ENCODE assay signal across 8 cellular contexts in genomic region chr12:6159166-6160011, GRCh38. TPM values are rescaled to one million over a fixed set of nuclear protein-coding genes. Genes with fewer than 3 reads are reported as not detected.
DNase-seq lines count a peak whose midpoint lies in the region; ATAC-seq and TF ChIP-seq lines count a peak whose summit lies in the region.
"Not testable (repeated sequence)": the region's sequence is repeated elsewhere in the genome, so short reads cannot be mapped to it uniquely, and the experiment has no call there.
"Had no signal": no experiment of that assay in that cellular context is flagged by ENCODE, and none has a peak within 500 bp of the region (broad histone marks: within the 10 kb centered on the region; RNA-seq: fewer than 3 reads in every experiment).

No MANE protein-coding gene starts in this region.

- not testable (repeated sequence) for H4K8ac ChIP-seq in H9 (replicated peaks; ENCODE audit: insufficient read length, low read depth, low read length); mesenchymal stem cell (ENCODE audit: low read length)

- not testable (repeated sequence) for H3K23me2 ChIP-seq in H9 (ENCODE audit: insufficient read length, low read depth, low read length, poor library complexity, severe bottlenecking)

- not testable (repeated sequence) for H3K36me3 Mint-ChIP-seq in H9 (ENCODE audit: insufficient read depth in 1 of 3, low read depth in 3 of 3); dendritic cell treated with granulocyte-macrophage colony-stimulating factor and Interleukin-4, amounts not matched to agents 40 ng/mL and 50 ng/mL, for 4 days (ENCODE audit: low read depth); neural progenitor cell

- not testable (repeated sequence) for H3K14ac ChIP-seq in H9 (ENCODE audit: insufficient read depth, low read length); mesenchymal stem cell (ENCODE audit: low read length in 2 of 2)

- H3F3A ChIP-seq in Loucy (ENCODE audit: low read depth); neural progenitor cell (ENCODE audit: low read depth): not testable (repeated sequence)

- no CpG with 5 or more reads among the region's 50 CpGs for WGBS in H9 (ENCODE audit: extremely low coverage, insufficient read length, low lambda C conversion rate)
- WGBS in mesenchymal stem cell, result 96% methylated on average over 48 of the region's 50 CpGs

- peaks cover 8 to 12% of the 10 kb centered on the region in 2 experiments; a peak in 3 of 4 replicates for H3K4me1 Mint-ChIP-seq in H9
- peaks cover 53% of the 10 kb centered on the region for H3K4me1 Mint-ChIP-seq in dendritic cell treated with granulocyte-macrophage colony-stimulating factor and Interleukin-4, amounts not matched to agents 40 ng/mL and 50 ng/mL, for 4 days (ENCODE audit: low read depth)
- peaks cover 18% of the 10 kb centered on the region for H3K4me1 Mint-ChIP-seq in neural progenitor cell
- peaks cover 25% of the 10 kb centered on the region for H3K4me1 Mint-ChIP-seq in stimulated activated naive CD8-positive, alpha-beta T cell treated with anti-CD3 and anti-CD28 coated beads, Interleukin-15, amount 100 ng/mL, for 72 hours

- H3K36me3 ChIP-seq in Loucy (ENCODE audit: insufficient read depth, low read length); mesenchymal stem cell (ENCODE audit: control insufficient read depth in 1 of 2, insufficient read depth in 2 of 2, low read depth in 1 of 2, low read length in 2 of 2); neural progenitor cell: not testable (repeated sequence)

- H3K79me2 ChIP-seq in H9 (ENCODE audit: insufficient read depth, low read length); Loucy (ENCODE audit: insufficient read depth, low read length); neural progenitor cell (ENCODE audit: low read depth): not testable (repeated sequence)

- H3K27me3 ChIP-seq in H9 (ENCODE audit: insufficient read depth, low read length); Loucy (ENCODE audit: insufficient read depth, low read length, poor library complexity, severe bottlenecking); mesenchymal stem cell (ENCODE audit: control insufficient read depth in 1 of 2, insufficient read depth in 1 of 2, low read length in 2 of 2); neural progenitor cell: not testable (repeated sequence)

- not testable (repeated sequence) for H3K56ac ChIP-seq in H9 (ENCODE audit: insufficient read length, low read depth, low read length)

- H3K23ac ChIP-seq in H9 (ENCODE audit: insufficient read length, low read depth, low read length); mesenchymal stem cell (ENCODE audit: low read length in 2 of 2): not testable (repeated sequence)

- not testable (repeated sequence) for H3K4me3 Mint-ChIP-seq in H9; dendritic cell treated with granulocyte-macrophage colony-stimulating factor and Interleukin-4, amounts not matched to agents 40 ng/mL and 50 ng/mL, for 4 days; neural progenitor cell; stimulated activated naive CD8-positive, alpha-beta T cell treated with anti-CD3 and anti-CD28 coated beads, Interleukin-15, amount 100 ng/mL, for 72 hours

- intact Hi-C loops in dendritic cell treated with granulocyte-macrophage colony-stimulating factor and Interleukin-4, amounts not matched to agents 40 ng/mL and 50 ng/mL, for 4 days (cut with micrococcal nuclease), result not testable (repeated sequence)

- H3K9me2 ChIP-seq in Loucy (replicated peaks; ENCODE audit: low read depth, low read length), result not testable (repeated sequence)

- H3K4me3 ChIP-seq in Loucy (ENCODE audit: low read length, poor library complexity, severe bottlenecking); mesenchymal stem cell (ENCODE audit: insufficient read depth in 1 of 2, low read depth in 1 of 2, low read length in 2 of 2); neural progenitor cell: not testable (repeated sequence)

- H2AFZ ChIP-seq in H9 (ENCODE audit: low read length); mesenchymal stem cell (ENCODE audit: low read depth, low read length): not testable (repeated sequence)
- peak overlapping the region; percentile 43; the same call in 1 of the 2 replicates for H2AFZ ChIP-seq in Loucy (ENCODE audit: low read length)
- H2AFZ ChIP-seq in neural progenitor cell (replicated peaks), result peak overlapping the region; percentile 71

- not testable (repeated sequence) for H2BK120ac ChIP-seq in H9 (ENCODE audit: low read depth, low read length, poor library complexity, severe bottlenecking)
- peak overlapping the region; percentile 68 for H2BK120ac ChIP-seq in mesenchymal stem cell (ENCODE audit: low read depth, low read length)

- H3K4me2 ChIP-seq in H9 (ENCODE audit: insufficient read depth, insufficient read length, low read length); Loucy (ENCODE audit: low read depth, low read length, poor library complexity, severe bottlenecking); mesenchymal stem cell (ENCODE audit: low read length, poor library complexity, severe bottlenecking); neural progenitor cell: not testable (repeated sequence)

- ATAC-seq in stimulated activated naive CD8-positive, alpha-beta T cell treated with anti-CD3 and anti-CD28 coated beads, Interleukin-15, amount 100 ng/mL, for 72 hours, result not testable (repeated sequence)

- H3K9me3 ChIP-seq in H9 (ENCODE audit: control insufficient read depth, low read depth, low read length); Loucy (ENCODE audit: insufficient read depth, low read depth, low read length); mesenchymal stem cell (ENCODE audit: control insufficient read depth, low read length); neural progenitor cell (ENCODE audit: low read depth): not testable (repeated sequence)

- not testable (repeated sequence) for H2BK5ac ChIP-seq in H9 (ENCODE audit: insufficient read length, low read length); mesenchymal stem cell (ENCODE audit: low read depth, low read length, poor library complexity, severe bottlenecking)

- not testable (repeated sequence) for H4K91ac ChIP-seq in H9 (ENCODE audit: insufficient read length, low read depth, low read length)
- peak overlapping the region; percentile 95 for H4K91ac ChIP-seq in mesenchymal stem cell (ENCODE audit: low read length)

- not testable (repeated sequence) for H3K9ac ChIP-seq in H9 (ENCODE audit: extremely low read depth, insufficient read length, low read length); Loucy (ENCODE audit: low read depth, low read length, poor library complexity, severe bottlenecking); mesenchymal stem cell (ENCODE audit: low read length); neural progenitor cell

- not testable (repeated sequence) for H3K27ac ChIP-seq in H9 (ENCODE audit: insufficient read length, low read depth, low read length); mesenchymal stem cell (ENCODE audit: low read length, poor library complexity, severe bottlenecking); neural progenitor cell

- not testable (repeated sequence) for H2AK5ac ChIP-seq in H9 (ENCODE audit: insufficient read length, low read length); mesenchymal stem cell (ENCODE audit: low read length, severe bottlenecking)

- not testable (repeated sequence) for H4K5ac ChIP-seq in H9 (ENCODE audit: insufficient read length, low read depth, low read length)

- not testable (repeated sequence) for H3K4ac ChIP-seq in H9 (ENCODE audit: low read depth, low read length)
- H3K4ac ChIP-seq in mesenchymal stem cell (ENCODE audit: low read depth in 1 of 2, low read length in 2 of 2), result peak overlapping the region in 1 of 2 experiments; percentile 98

- not testable (repeated sequence) for H3K27ac Mint-ChIP-seq in H9
- peak overlapping the region; percentile 58 for H3K27ac Mint-ChIP-seq in dendritic cell treated with granulocyte-macrophage colony-stimulating factor and Interleukin-4, amounts not matched to agents 40 ng/mL and 50 ng/mL, for 4 days
- peak overlapping the region; percentile 75 for H3K27ac Mint-ChIP-seq in neural progenitor cell
- peak overlapping the region; percentile 27 to 57 for H3K27ac Mint-ChIP-seq in stimulated activated naive CD8-positive, alpha-beta T cell treated with anti-CD3 and anti-CD28 coated beads, Interleukin-15, amount 100 ng/mL, for 72 hours

- not testable (repeated sequence) for H3K18ac ChIP-seq in H9 (ENCODE audit: insufficient read length, low read depth, low read length)
- peak overlapping the region; percentile 67 to 76 for H3K18ac ChIP-seq in mesenchymal stem cell (ENCODE audit: low read depth in 1 of 2, low read length in 2 of 2)

- H2BK20ac ChIP-seq in H9 (ENCODE audit: low read depth, low read length, poor library complexity, severe bottlenecking), result not testable (repeated sequence)

- not testable (repeated sequence) for H3K4me1 ChIP-seq in H9 (ENCODE audit: insufficient read depth, low read length); neural progenitor cell
- H3K4me1 ChIP-seq in Loucy (ENCODE audit: insufficient read depth, low read length, poor library complexity, severe bottlenecking) (peaks cover 19% of the 10 kb centered on the region), mesenchymal stem cell (ENCODE audit: control insufficient read depth, insufficient read depth, low read depth, low read length) (peaks cover 16% of the 10 kb centered on the region)

- H3K79me1 ChIP-seq in H9 (ENCODE audit: insufficient read depth, low read depth, low read length, poor library complexity, severe bottlenecking); mesenchymal stem cell (replicated peaks; ENCODE audit: low read length, poor library complexity, severe bottlenecking): not testable (repeated sequence)

- not testable (repeated sequence) for H2BK15ac ChIP-seq in H9 (ENCODE audit: low read depth, low read length); mesenchymal stem cell (ENCODE audit: low read depth, poor library complexity, severe bottlenecking)

- peak; percentile 36 for DNase-seq in H9
- DNase-seq in mesenchymal stem cell; neural progenitor cell (ENCODE audit: low spot score); stimulated activated naive CD8-positive, alpha-beta T cell treated with anti-CD3 and anti-CD28 coated beads, Interleukin-15, amount 100 ng/mL, for 72 hours: not testable (repeated sequence)

- not testable (repeated sequence) for H3K27me3 Mint-ChIP-seq in H9 (ENCODE audit: low read depth); neural progenitor cell (ENCODE audit: insufficient read depth, low read depth); stimulated activated naive CD8-positive, alpha-beta T cell treated with anti-CD3 and anti-CD28 coated beads, Interleukin-15, amount 100 ng/mL, for 72 hours
- H3K27me3 Mint-ChIP-seq in dendritic cell treated with granulocyte-macrophage colony-stimulating factor and Interleukin-4, amounts not matched to agents 40 ng/mL and 50 ng/mL, for 4 days, result peaks cover 25% of the 10 kb centered on the region

- not testable (repeated sequence) for TF ChIP-seq CTCF in H9 (conservative IDR thresholded peaks at IDR 0.05); Loucy (conservative IDR thresholded peaks at IDR 0.05; ENCODE audit: low read length); neural progenitor cell (IDR thresholded peaks at IDR 0.05)

- not testable (repeated sequence) for H4K20me1 ChIP-seq in H9 (ENCODE audit: control insufficient read depth, insufficient read depth, insufficient read length); Loucy (ENCODE audit: insufficient read depth, low read length, poor library complexity, severe bottlenecking); neural progenitor cell (ENCODE audit: low read depth)

- not testable (repeated sequence) for H3K9me3 Mint-ChIP-seq in H9; dendritic cell treated with granulocyte-macrophage colony-stimulating factor and Interleukin-4, amounts not matched to agents 40 ng/mL and 50 ng/mL, for 4 days; neural progenitor cell; stimulated activated naive CD8-positive, alpha-beta T cell treated with anti-CD3 and anti-CD28 coated beads, Interleukin-15, amount 100 ng/mL, for 72 hours

- H3T11ph ChIP-seq in H9 (ENCODE audit: low read length), result not testable (repeated sequence)

- not testable (repeated sequence) for H2BK12ac ChIP-seq in H9 (ENCODE audit: insufficient read length, low read depth, low read length)
- peak overlapping the region in 1 of 2 experiments; percentile 90 for H2BK12ac ChIP-seq in mesenchymal stem cell (ENCODE audit: low read length in 2 of 2)

RNA-seq across cellular contexts. Expression of gene VWF, which starts 34.9 kb away (rescaled TPM):
- total RNA-seq in H9 (2021), result 0.17 and 0.35 TPM in 2 replicates
- 0.07 TPM for polyA plus RNA-seq in mesenchymal stem cell (2013, experiment 1 of 2)
- 0.12 TPM for polyA plus RNA-seq in mesenchymal stem cell (2013, experiment 2 of 2)
- total RNA-seq in neural progenitor cell (ENCODE audit: low replicate concordance), result 8.0 and 11.3 TPM in 2 replicates
- total RNA-seq: Daoy, GM23248 had no signal

RNA-seq across cellular contexts. Expression of gene CD9, which starts 40.8 kb away (rescaled TPM):
- 131 and 132 TPM in 2 replicates for total RNA-seq in H9 (2021)
- polyA plus RNA-seq in mesenchymal stem cell (2013, experiment 1 of 2), result 253 TPM
- polyA plus RNA-seq in mesenchymal stem cell (2013, experiment 2 of 2), result 270 TPM
- total RNA-seq in neural progenitor cell (ENCODE audit: low replicate concordance), result 3.1 and 3.6 TPM in 2 replicates

Comparison
In these comparisons a context has a peak if more than half of its experiments do, and no peak if none do; other contexts are left out.
1. RNA of gene CD9, which starts 40.8 kb away (total RNA-seq): 131 to 132 TPM in H9; 3.1 to 3.6 TPM in neural progenitor cell; every median in the first group is over 10 times any median in the second.